Comparison of ENCODE assay signal across 32 cellular contexts in the genomic region with DNA sequence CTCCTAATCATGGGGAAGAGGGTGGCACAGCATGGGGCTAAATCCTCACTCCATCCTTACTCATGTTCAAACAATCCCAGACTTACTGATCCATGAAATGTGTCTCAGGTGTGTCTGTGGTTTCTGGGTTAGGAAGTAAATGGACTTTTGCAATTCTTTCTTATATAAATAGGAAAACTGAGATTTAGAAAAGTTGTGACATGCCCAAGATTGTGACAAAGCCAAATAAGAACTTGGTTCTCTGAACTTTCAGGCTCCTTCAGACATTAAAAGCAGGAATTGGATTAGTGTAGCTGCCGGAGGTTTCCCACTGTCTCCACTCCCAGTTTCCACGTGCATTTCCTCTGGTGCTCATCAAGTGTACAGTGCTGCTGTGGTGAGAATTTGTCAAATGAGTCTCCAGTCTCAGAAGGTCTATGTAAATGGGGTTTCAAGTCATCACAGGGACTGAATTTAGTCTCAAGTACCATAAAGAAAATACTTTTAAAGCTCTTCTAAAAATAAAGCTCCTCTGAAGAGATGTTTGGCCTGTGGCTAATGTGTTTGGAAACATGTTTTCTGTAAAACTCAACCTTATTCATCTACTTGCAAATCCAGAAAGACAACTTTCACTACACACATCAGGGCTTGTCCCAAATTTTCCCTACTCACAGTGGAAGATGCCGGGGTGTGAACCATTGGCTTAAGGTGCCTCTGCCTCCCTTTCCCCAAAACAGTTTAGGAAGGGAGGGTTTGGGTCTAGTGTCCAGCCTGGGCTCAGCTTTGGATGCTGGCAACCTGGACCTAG.
DNase-seq lines count a peak whose midpoint lies in the region; FAIRE-seq and TF ChIP-seq lines count a peak whose summit lies in the region.
"Had no signal": no experiment of that assay in that cellular context is flagged by ENCODE, and none has a peak within 500 bp of the region (broad histone marks: within the 10 kb centered on the region; RNA-seq: fewer than 3 reads in every experiment).

No MANE protein-coding gene starts in this region.

- no peak overlapping the region for H3K4me2 ChIP-seq in trophoblast cell (ENCODE audit: low read length)
- H3K4me2 ChIP-seq: hepatocyte, neural progenitor cell had no signal

- no peak overlapping the region for H3K4ac ChIP-seq in trophoblast cell (ENCODE audit: low read depth, low read length)

- peaks cover 5% of the 10 kb centered on the region for H3K79me1 ChIP-seq in trophoblast cell (ENCODE audit: low read length)

- no peak overlapping the region for H4K91ac ChIP-seq in trophoblast cell (ENCODE audit: low read depth, low read length)

- H4K8ac ChIP-seq in trophoblast cell (ENCODE audit: low read depth, low read length) = no peak overlapping the region

- TF ChIP-seq CTCF in RWPE1 (conservative IDR thresholded peaks at IDR 0.05; ENCODE audit: low read depth) (no peak), epithelial cell of proximal tubule (conservative IDR thresholded peaks at IDR 0.05; ENCODE audit: low read depth, low read length) (no peak), BE2C (IDR thresholded peaks at IDR 0.05; ENCODE audit: low read depth, low read length) (no peak), kidney (IDR thresholded peaks at IDR 0.05; ENCODE audit: borderline replicate concordance, extremely low read depth, insufficient read depth) (no peak)

- CTCF ChIA-PET in RWPE1 (lab: Yijun Ruan, JAX) = interaction anchor here (1.0 kb wide), 1 partner anchor 84 kb away, joined by 3 read pairs; no protein-coding TSS in a partner anchor

- H3K4me1 ChIP-seq in trophoblast cell (ENCODE audit: control insufficient read depth in 1 of 2, insufficient read depth in 2 of 2, low read length in 2 of 2) (peaks cover 3 to 8% of the 10 kb centered on the region in 2 experiments), BE2C (no peaks in the 10 kb centered on the region), kidney (ENCODE audit: control insufficient read depth in 1 of 2, insufficient read depth in 1 of 2, low read depth in 1 of 2, low read length in 2 of 2) (no peaks in the 10 kb centered on the region)
- H3K4me1 ChIP-seq: gastroesophageal sphincter, left lung, pancreas, Peyer's patch had no signal

- H3K9ac ChIP-seq in trophoblast cell (ENCODE audit: low read length) (no peak overlapping the region), kidney (ENCODE audit: low read length in 2 of 2) (no peak overlapping the region)
- H3K9ac ChIP-seq: GM23248, neural progenitor cell had no signal

- no peaks in the 10 kb centered on the region for H3K36me3 ChIP-seq in trophoblast cell (ENCODE audit: control insufficient read depth in 1 of 2, insufficient read depth in 2 of 2, low read length in 2 of 2)
- no peaks in the 10 kb centered on the region for H3K36me3 ChIP-seq in BE2C
- H3K36me3 ChIP-seq in kidney (ENCODE audit: control insufficient read depth in 1 of 2, insufficient read depth in 2 of 2, low read length in 2 of 2) = no peaks in the 10 kb centered on the region
- H3K36me3 ChIP-seq: gastroesophageal sphincter, left lung, MG63, neural progenitor cell, pancreas, Peyer's patch, SJSA1, suprapubic skin, WERI-Rb-1 had no signal

- POLR2A ChIA-PET in RWPE1 (lab: Yijun Ruan, JAX; ENCODE audit: low non-redundant PET) = no interaction called here

- H4K12ac ChIP-seq in trophoblast cell (ENCODE audit: low read depth, low read length) = no peak overlapping the region

- intact Hi-C loops in kidney (cut with DNase I) = no loop called here

- no peak overlapping the region for H2AFZ ChIP-seq in trophoblast cell (ENCODE audit: insufficient read depth, low read length, poor library complexity)
- H2AFZ ChIP-seq: GM23248, hepatocyte, neural progenitor cell had no signal

- H2BK120ac ChIP-seq in trophoblast cell (ENCODE audit: insufficient read depth, low read length, poor library complexity) = peak overlapping the region; percentile 28

- H2BK5ac ChIP-seq in trophoblast cell (ENCODE audit: low read depth, low read length, poor library complexity) = no peak overlapping the region

- no peaks in the 10 kb centered on the region for H3K79me2 ChIP-seq in trophoblast cell (ENCODE audit: control insufficient read depth, insufficient read depth, low read length, poor library complexity)
- H3K79me2 ChIP-seq: hepatocyte had no signal

- DNase-seq in HK-2 (ENCODE audit: unreplicated experiment) (peak; percentile 17), RWPE1 (ENCODE audit: low spot score) (peak; percentile 71), epithelial cell of proximal tubule (ENCODE audit: low read depth) (peak; percentile 37), trophoblast cell (peak in 1 of 2 donors; percentile 9), BE2C (no peak), kidney (no peak), NCI-H2196 (lab: John Stamatoyannopoulos, UW; ENCODE audit: unreplicated experiment) (no peak), NCI-H1048 (lab: John Stamatoyannopoulos, UW) (no peak)
- DNase-seq: activated CD4-positive, alpha-beta T cell treated with anti-CD3 and anti-CD28 coated beads for 4 hours; activated effector memory CD4-positive, alpha-beta T cell treated with Interleukin-2 at 50 U/mL for 16 hours; anterior cingulate cortex; central memory CD4-positive, alpha-beta T cell; cortex of kidney; GM23248; KBM-7; left lung; mesenchymal stem cell; MG63; NCI-H2029; NCI-H226; pancreas; Peyer's patch; retina; small intestine; stimulated activated naive CD4-positive, alpha-beta T cell treated with Interleukin-2 at 50 U/mL for 16 hours; WERI-Rb-1 had no signal

- no peak overlapping the region for H3K23ac ChIP-seq in trophoblast cell (ENCODE audit: low read length)

- peak overlapping the region; percentile 77 for H3K18ac ChIP-seq in trophoblast cell (ENCODE audit: low read length)

- H3K14ac ChIP-seq in trophoblast cell (ENCODE audit: low read length) = peak overlapping the region; percentile 55

- H3K9me3 ChIP-seq in trophoblast cell (ENCODE audit: insufficient read depth, low read depth, low read length) (peaks cover 5% of the 10 kb centered on the region), BE2C (no peaks in the 10 kb centered on the region), kidney (ENCODE audit: control insufficient read depth in 1 of 2, low read length in 2 of 2) (no peaks in the 10 kb centered on the region)
- H3K9me3 ChIP-seq: gastroesophageal sphincter, left lung, MG63, pancreas, Peyer's patch, SJSA1, suprapubic skin had no signal

- H3K4me3 ChIP-seq in epithelial cell of proximal tubule (ENCODE audit: low read depth, low read length) (no peak overlapping the region), trophoblast cell (ENCODE audit: low read depth, low read length) (no peak overlapping the region), BE2C (ENCODE audit: low read depth, low read length) (no peak overlapping the region), kidney (ENCODE audit: low read length in 2 of 2) (no peak overlapping the region)
- H3K4me3 ChIP-seq: gastroesophageal sphincter, GM23248, hepatocyte, left lung, MG63, neural progenitor cell, pancreas, Peyer's patch, SJSA1, suprapubic skin had no signal

- no peaks in the 10 kb centered on the region for H3K27me3 ChIP-seq in trophoblast cell (ENCODE audit: insufficient read depth, low read length)
- H3K27me3 ChIP-seq in BE2C = no peaks in the 10 kb centered on the region
- H3K27me3 ChIP-seq: gastroesophageal sphincter, hepatocyte, left lung, MG63, neural progenitor cell, pancreas, Peyer's patch, SJSA1, suprapubic skin had no signal

- peak overlapping the region; percentile 88 for H3K27ac ChIP-seq in RWPE1
- no peak overlapping the region for H3K27ac ChIP-seq in trophoblast cell (ENCODE audit: low read depth, low read length)
- H3K27ac ChIP-seq in kidney (ENCODE audit: low read depth in 2 of 2, low read length in 2 of 2) = no peak overlapping the region
- H3K27ac ChIP-seq: gastroesophageal sphincter, GM23248, hepatocyte, left lung, neural progenitor cell, pancreas, Peyer's patch, SJSA1, suprapubic skin, WERI-Rb-1 had no signal

- H2AK5ac ChIP-seq in trophoblast cell (ENCODE audit: low read length) = peak overlapping the region; percentile 78

- FAIRE-seq in kidney (lab: Jason Lieb, UNC) = no peak
- FAIRE-seq: HTR-8/SVneo, pancreas, small intestine had no signal

- H2BK12ac ChIP-seq in trophoblast cell (ENCODE audit: low read length) = peak overlapping the region; percentile 87

- no CpG with 5 or more reads among the region's 3 CpGs for WGBS in trophoblast cell (ENCODE audit: extremely low coverage, insufficient coverage, insufficient read length)

Comparison
In these comparisons a context has a peak if more than half of its experiments do, and no peak if none do; other contexts are left out.
1. DNase-seq: peak in HK-2 (single experiment), RWPE1 (single experiment) and epithelial cell of proximal tubule (single experiment); none in BE2C (single experiment), kidney (single experiment), NCI-H2196 (single experiment) and NCI-H1048 (single experiment).